ENCODE assay signal across 10 cellular contexts in genomic region chr10:75378403-75378802, GRCh38. TPM values are rescaled to one million over a fixed set of nuclear protein-coding genes. Genes with fewer than 3 reads are reported as not detected.
"Had no signal": no experiment of that assay in that cellular context is flagged by ENCODE, and none has a peak within 500 bp of the region (broad histone marks: within the 10 kb centered on the region; RNA-seq: fewer than 3 reads in every experiment).

No MANE protein-coding gene starts in this region.

- H3K27ac ChIP-seq: GM23248 had no signal

- H3K9ac ChIP-seq: GM23248 had no signal

- H3K27ac Mint-ChIP-seq: H9 had no signal

- H3K9me3 Mint-ChIP-seq: H9 had no signal

- H3K4me3 Mint-ChIP-seq: H9 had no signal

- FAIRE-seq: H54, HTR-8/SVneo, K562 had no signal

- H3K4me3 ChIP-seq: GM23248, K562 had no signal

- DNase-seq: GM23248, GOT3, H9, HCEC 1CT, IMR-90, KG1 had no signal

- H2AFZ ChIP-seq: GM23248 had no signal

RNA-seq across cellular contexts. Expression of gene ZNF503, which starts 23.2 kb away (rescaled TPM):
- total RNA-seq: K562 had no signal
- polyA plus RNA-seq: K562 had no signal

RNA-seq across cellular contexts. Expression of gene LRMDA, which starts 53.0 kb away (rescaled TPM):
- total RNA-seq: GM23248, HT-29, IMR-90 had no signal
- polyA plus RNA-seq: K562 had no signal
